19 cellular contexts compared by ENCODE assay signal in the genomic region with DNA sequence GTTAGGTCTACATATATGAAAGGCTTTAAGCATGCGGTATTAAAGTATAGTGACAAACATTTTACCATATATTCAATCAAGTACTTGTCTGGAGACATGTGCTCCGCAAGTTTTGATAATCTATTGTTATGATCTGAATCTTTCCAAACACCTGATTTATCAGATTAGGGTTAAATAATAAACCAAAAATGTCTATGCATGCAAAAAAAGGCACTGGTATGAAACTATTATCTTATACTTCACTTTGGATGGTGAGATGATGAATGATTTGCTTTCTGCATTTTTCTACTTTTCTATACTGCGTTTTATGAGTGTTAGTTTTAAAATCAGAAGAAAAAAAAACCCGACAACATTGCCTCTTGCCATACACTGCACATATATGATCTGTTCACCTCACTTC. TPM values are rescaled to one million over a fixed set of nuclear protein-coding genes. Genes with fewer than 3 reads are reported as not detected.
DNase-seq lines count a peak whose midpoint lies in the region; ATAC-seq, FAIRE-seq and TF ChIP-seq lines count a peak whose summit lies in the region.
"Had no signal": no experiment of that assay in that cellular context is flagged by ENCODE, and none has a peak within 500 bp of the region (broad histone marks: within the 10 kb centered on the region; RNA-seq: fewer than 3 reads in every experiment).

No MANE protein-coding gene starts in this region.

- peak overlapping the region; percentile 15 for H3K27ac Mint-ChIP-seq in activated CD4-positive, alpha-beta T cell treated with anti-CD3 and anti-CD28 coated beads for 36 hours
- peak overlapping the region; percentile 91 for H3K27ac Mint-ChIP-seq in activated naive CD8-positive, alpha-beta T cell
- H3K27ac Mint-ChIP-seq in activated naive CD8-positive, alpha-beta T cell treated with anti-CD3 and anti-CD28 coated beads for 36 hours, result no peak overlapping the region
- H3K27ac Mint-ChIP-seq in natural killer cell treated with Interleukin-12 subunit alpha and Interleukin-12 subunit beta and Interleukin-15 and Interleukin-18, amount 100 ng/mL, for 72 hours, result peak overlapping the region; percentile 95 to 96

- CTCF ChIA-PET in activated CD4-positive, alpha-beta T cell treated with anti-CD3 and anti-CD28 coated beads for 36 hours (lab: Charles Lee), result no interaction called here

- POLR2A ChIA-PET in activated CD4-positive, alpha-beta T cell treated with anti-CD3 and anti-CD28 coated beads for 36 hours (lab: Charles Lee), result no interaction called here

- peaks cover 88% of the 10 kb centered on the region for H3K4me1 Mint-ChIP-seq in activated CD4-positive, alpha-beta T cell treated with anti-CD3 and anti-CD28 coated beads for 36 hours
- H3K4me1 Mint-ChIP-seq in activated naive CD8-positive, alpha-beta T cell (ENCODE audit: low read depth), result peaks cover 80% of the 10 kb centered on the region
- peaks cover 77% of the 10 kb centered on the region for H3K4me1 Mint-ChIP-seq in activated naive CD8-positive, alpha-beta T cell treated with anti-CD3 and anti-CD28 coated beads for 36 hours
- H3K4me1 Mint-ChIP-seq in natural killer cell treated with Interleukin-12 subunit alpha and Interleukin-12 subunit beta and Interleukin-15 and Interleukin-18, amount 100 ng/mL, for 72 hours (ENCODE audit: low read depth in 2 of 2), result peaks cover 69 to 90% of the 10 kb centered on the region in 2 donors

- H3K9me3 ChIP-seq in RWPE2 (ENCODE audit: severe bottlenecking) (no peaks in the 10 kb centered on the region), SJCRH30 (replicated peaks) (peaks cover 8% of the 10 kb centered on the region; the same call in 1 of the 2 replicates)
- H3K9me3 ChIP-seq: BE2C had no signal

- H3K4me3 Mint-ChIP-seq in activated CD4-positive, alpha-beta T cell treated with anti-CD3 and anti-CD28 coated beads for 36 hours, result no peak overlapping the region
- H3K4me3 Mint-ChIP-seq in activated naive CD8-positive, alpha-beta T cell, result no peak overlapping the region
- H3K4me3 Mint-ChIP-seq in activated naive CD8-positive, alpha-beta T cell treated with anti-CD3 and anti-CD28 coated beads for 36 hours, result no peak overlapping the region
- H3K4me3 Mint-ChIP-seq in natural killer cell treated with Interleukin-12 subunit alpha and Interleukin-12 subunit beta and Interleukin-15 and Interleukin-18, amount 100 ng/mL, for 72 hours, result peak overlapping the region; percentile 65

- no peaks in the 10 kb centered on the region for H3K27me3 Mint-ChIP-seq in activated CD4-positive, alpha-beta T cell treated with anti-CD3 and anti-CD28 coated beads for 36 hours
- no peaks in the 10 kb centered on the region for H3K27me3 Mint-ChIP-seq in activated naive CD8-positive, alpha-beta T cell
- H3K27me3 Mint-ChIP-seq in activated naive CD8-positive, alpha-beta T cell treated with anti-CD3 and anti-CD28 coated beads for 36 hours, result no peaks in the 10 kb centered on the region
- no peaks in the 10 kb centered on the region for H3K27me3 Mint-ChIP-seq in natural killer cell treated with Interleukin-12 subunit alpha and Interleukin-12 subunit beta and Interleukin-15 and Interleukin-18, amount 100 ng/mL, for 72 hours

- intact Hi-C loops in activated CD4-positive, alpha-beta T cell treated with anti-CD3 and anti-CD28 coated beads for 36 hours (cut with DNase I, micrococcal nuclease), result no loop called here

- peaks cover 62% of the 10 kb centered on the region for H3K36me3 Mint-ChIP-seq in activated CD4-positive, alpha-beta T cell treated with anti-CD3 and anti-CD28 coated beads for 36 hours (ENCODE audit: low read depth)
- H3K36me3 Mint-ChIP-seq in activated naive CD8-positive, alpha-beta T cell, result peaks cover 34% of the 10 kb centered on the region
- peaks cover 61% of the 10 kb centered on the region for H3K36me3 Mint-ChIP-seq in activated naive CD8-positive, alpha-beta T cell treated with anti-CD3 and anti-CD28 coated beads for 36 hours
- H3K36me3 Mint-ChIP-seq in natural killer cell treated with Interleukin-12 subunit alpha and Interleukin-12 subunit beta and Interleukin-15 and Interleukin-18, amount 100 ng/mL, for 72 hours, result peaks cover 48% of the 10 kb centered on the region

- peaks cover 37% of the 10 kb centered on the region for H3K36me3 ChIP-seq in RWPE2 (ENCODE audit: low read depth)
- peaks cover 45% of the 10 kb centered on the region for H3K36me3 ChIP-seq in SJCRH30

- H3K27ac ChIP-seq in RWPE2 (ENCODE audit: poor library complexity, severe bottlenecking) (peak overlapping the region; percentile 79), SJCRH30 (no peak overlapping the region)

- FAIRE-seq in RCC 7860 (lab: Jason Lieb, UNC), result no peak
- FAIRE-seq: H1 had no signal

- H3K27me3 ChIP-seq in RWPE2 (ENCODE audit: insufficient read depth, poor library complexity, severe bottlenecking) (no peaks in the 10 kb centered on the region), SJCRH30 (no peaks in the 10 kb centered on the region)
- H3K27me3 ChIP-seq: BE2C had no signal

- no peak overlapping the region for H3K4me3 ChIP-seq in RWPE2 (ENCODE audit: severe bottlenecking)
- H3K4me3 ChIP-seq in SJCRH30, result no peak overlapping the region

- TF ChIP-seq CTCF in RWPE2 (IDR thresholded peaks at IDR 0.05; ENCODE audit: poor library complexity, severe bottlenecking), result no peak

- H3K4me1 ChIP-seq in RWPE2 (ENCODE audit: insufficient read depth, poor library complexity, severe bottlenecking), result peaks cover 37% of the 10 kb centered on the region
- peaks cover 48% of the 10 kb centered on the region for H3K4me1 ChIP-seq in SJCRH30

- peaks cover 5% of the 10 kb centered on the region for H3K9me3 Mint-ChIP-seq in activated CD4-positive, alpha-beta T cell treated with anti-CD3 and anti-CD28 coated beads for 36 hours (ENCODE audit: low read depth)
- no peaks in the 10 kb centered on the region for H3K9me3 Mint-ChIP-seq in activated naive CD8-positive, alpha-beta T cell (ENCODE audit: low read depth)
- peaks cover 15% of the 10 kb centered on the region for H3K9me3 Mint-ChIP-seq in activated naive CD8-positive, alpha-beta T cell treated with anti-CD3 and anti-CD28 coated beads for 36 hours
- peaks cover 15% of the 10 kb centered on the region for H3K9me3 Mint-ChIP-seq in natural killer cell treated with Interleukin-12 subunit alpha and Interleukin-12 subunit beta and Interleukin-15 and Interleukin-18, amount 100 ng/mL, for 72 hours

- no peak for ATAC-seq in activated CD4-positive, alpha-beta T cell treated with anti-CD3 and anti-CD28 coated beads for 36 hours
- no peak for ATAC-seq in RWPE2 (ENCODE audit: low read depth)
- no peak for ATAC-seq in natural killer cell treated with Interleukin-12 subunit alpha and Interleukin-12 subunit beta and Interleukin-15 and Interleukin-18, amount 100 ng/mL, for 72 hours

- no peak for DNase-seq in activated CD4-positive, alpha-beta T cell treated with anti-CD3 and anti-CD28 coated beads for 36 hours
- no peak for DNase-seq in activated CD4-positive, alpha-beta T cell treated with anti-CD3 and anti-CD28 coated beads, Interleukin-2, amount 50 U/mL, for 1 hour
- no peak for DNase-seq in activated naive CD8-positive, alpha-beta T cell treated with anti-CD3 and anti-CD28 coated beads for 36 hours
- DNase-seq in RWPE2 (ENCODE audit: low spot score) (no peak), SJCRH30 (no peak), RCC 7860 (ENCODE audit: low spot score) (no peak)
- no peak for DNase-seq in natural killer cell treated with Interleukin-12 subunit alpha and Interleukin-12 subunit beta and Interleukin-15 and Interleukin-18, amount 100 ng/mL, for 72 hours (ENCODE audit: low spot score)
- DNase-seq: 8988T; BE2C; Kasumi-1; NCI-H1694; NCI-H2081; NCI-H2171; NCI-H345; NCI-H524; NCI-H774; NK-92 treated with Interleukin-12 subunit alpha and Interleukin-12 subunit beta, amount 100 ng/mL, for 24 hours had no signal

RNA-seq across cellular contexts. Expression of a gene that starts 37.8 kb away (rescaled TPM):
- total RNA-seq in activated CD4-positive, alpha-beta T cell treated with anti-CD3 and anti-CD28 coated beads for 36 hours, result 10 to 100 TPM; 26.1 to 27.6 TPM
- total RNA-seq in activated naive CD8-positive, alpha-beta T cell treated with anti-CD3 and anti-CD28 coated beads for 36 hours, result 10 to 100 TPM; 32.1 to 36.3 TPM
- total RNA-seq in natural killer cell treated with Interleukin-12 subunit alpha and Interleukin-12 subunit beta and Interleukin-15 and Interleukin-18, amount 100 ng/mL, for 72 hours, result 10 to 100 TPM; 31.1 to 62.6 TPM
- 50.2 and 66.6 TPM in 2 replicates for total RNA-seq in SJCRH30 (2014; rRNA removed; shearing (Covaris generic))
